Comparison of ENCODE assay signal across 13 cellular contexts in genomic region chr9:98908897-98909634, GRCh38. TPM values are rescaled to one million over a fixed set of nuclear protein-coding genes. Genes with fewer than 3 reads are reported as not detected.
DNase-seq lines count a peak whose midpoint lies in the region; ATAC-seq, FAIRE-seq and TF ChIP-seq lines count a peak whose summit lies in the region.
"Had no signal": no experiment of that assay in that cellular context is flagged by ENCODE, and none has a peak within 500 bp of the region (broad histone marks: within the 10 kb centered on the region; RNA-seq: fewer than 3 reads in every experiment).

No MANE protein-coding gene starts in this region.

- H3K9me3 Mint-ChIP-seq in activated CD4-positive, alpha-beta memory T cell treated with anti-CD3 and anti-CD28 coated beads for 36 hours, result no peaks in the 10 kb centered on the region

- H3K4me2 ChIP-seq in GM23248 (ENCODE audit: unreplicated experiment), result peak overlapping the region; percentile 33

- H3K27ac Mint-ChIP-seq in activated CD4-positive, alpha-beta memory T cell treated with anti-CD3 and anti-CD28 coated beads for 36 hours, result no peak overlapping the region
- H3K27ac Mint-ChIP-seq: activated CD4-positive, alpha-beta T cell treated with anti-CD3 and anti-CD28 coated beads for 36 hours; progenitor cell of endocrine pancreas had no signal

- peak; percentile 84 for DNase-seq in GM23248
- peak; percentile 88 for DNase-seq in astrocyte of the spinal cord (ENCODE audit: low read depth, low spot score)
- DNase-seq in iris pigment epithelial cell (ENCODE audit: low read depth), result peak; percentile 59
- no peak for DNase-seq in activated CD4-positive, alpha-beta memory T cell treated with anti-CD3 and anti-CD28 coated beads for 36 hours
- no peak for DNase-seq in GM12892 (ENCODE audit: insufficient read length)
- DNase-seq: activated CD4-positive, alpha-beta T cell treated with anti-CD3 and anti-CD28 coated beads for 36 hours; activated naive CD4-positive, alpha-beta T cell treated with Interleukin-2 at 50 U/mL for 16 hours; DMS 273 treated with DMSO at 0.1 percent for 48 hours; SIG-M5 had no signal

- in situ Hi-C loops in GM23248 (cut with MboI), result no loop called here
- in situ Hi-C loops in astrocyte of the spinal cord (cut with HindIII; ENCODE audit: low sequenced_read_pairs), result no loop called here

- H3K27ac ChIP-seq in GM23248, result peak overlapping the region; percentile 79
- peak overlapping the region; percentile 74 for H3K27ac ChIP-seq in subcutaneous abdominal adipose tissue (ENCODE audit: low read depth, low read length)

- peaks cover under 1% of the 10 kb centered on the region for H3K27me3 Mint-ChIP-seq in activated CD4-positive, alpha-beta memory T cell treated with anti-CD3 and anti-CD28 coated beads for 36 hours

- H3K4me3 Mint-ChIP-seq in activated CD4-positive, alpha-beta memory T cell treated with anti-CD3 and anti-CD28 coated beads for 36 hours, result no peak overlapping the region
- H3K4me3 Mint-ChIP-seq: activated CD4-positive, alpha-beta T cell treated with anti-CD3 and anti-CD28 coated beads for 36 hours had no signal

- peaks cover 21% of the 10 kb centered on the region for H3F3A ChIP-seq in GM23248 (ENCODE audit: insufficient read depth)

- POLR2A ChIA-PET in activated CD4-positive, alpha-beta memory T cell treated with anti-CD3 and anti-CD28 coated beads for 36 hours (lab: Charles Lee), result no interaction called here

- H3K9me3 ChIP-seq in GM23248 (ENCODE audit: low read depth) (no peaks in the 10 kb centered on the region), subcutaneous abdominal adipose tissue (ENCODE audit: control insufficient read depth in 5 of 5, low read length in 5 of 5) (no peaks in the 10 kb centered on the region)

- H3K4me1 Mint-ChIP-seq in activated CD4-positive, alpha-beta memory T cell treated with anti-CD3 and anti-CD28 coated beads for 36 hours (ENCODE audit: low read depth), result no peaks in the 10 kb centered on the region
- H3K4me1 Mint-ChIP-seq: activated CD4-positive, alpha-beta T cell treated with anti-CD3 and anti-CD28 coated beads for 36 hours had no signal

- H3K9me2 ChIP-seq in GM23248 (ENCODE audit: insufficient read depth), result no peaks in the 10 kb centered on the region

- CTCF ChIA-PET in activated CD4-positive, alpha-beta memory T cell treated with anti-CD3 and anti-CD28 coated beads for 36 hours (lab: Charles Lee), result no interaction called here

- H4K20me1 ChIP-seq in GM23248 (ENCODE audit: insufficient read depth), result no peaks in the 10 kb centered on the region

- H3K36me3 ChIP-seq in GM23248 (ENCODE audit: low read depth) (no peaks in the 10 kb centered on the region), subcutaneous abdominal adipose tissue (ENCODE audit: control insufficient read depth in 5 of 5, insufficient read depth in 5 of 5, low read length in 5 of 5) (no peaks in the 10 kb centered on the region)

- WGBS in GM23248 (ENCODE audit: low coverage in 1 of 2, low lambda C conversion rate in 2 of 2, missing lambda C conversion rate in 2 of 2), 2 experiments, result 15 to 20% methylated on average over 5 of the region's 5 CpGs

- no peaks in the 10 kb centered on the region for H3K79me2 ChIP-seq in GM23248 (ENCODE audit: insufficient read depth)

- no peak for TF ChIP-seq POLR2A in GM12892 (IDR thresholded peaks at IDR 0.05; ENCODE audit: low read depth, low read length)

- no peaks in the 10 kb centered on the region for H3K36me3 Mint-ChIP-seq in activated CD4-positive, alpha-beta memory T cell treated with anti-CD3 and anti-CD28 coated beads for 36 hours

- TF ChIP-seq CTCF in astrocyte of the spinal cord (IDR thresholded peaks at IDR 0.05; ENCODE audit: low read depth, low read length), result no peak

- H3K27me3 ChIP-seq in GM23248 (replicated peaks; ENCODE audit: insufficient read depth) (no peaks in the 10 kb centered on the region), subcutaneous abdominal adipose tissue (ENCODE audit: control insufficient read depth in 5 of 5, insufficient read depth in 4 of 5, low read length in 5 of 5) (no peaks in the 10 kb centered on the region)

- H3K9ac ChIP-seq in GM23248 (peak overlapping the region; percentile 69), subcutaneous abdominal adipose tissue (ENCODE audit: low read length in 5 of 5) (peak overlapping the region in 3 of 5 donors; percentile 3 to 59 (median 43))

- no peak for ATAC-seq in GM18498 (IDR thresholded peaks at IDR 0.05; ENCODE audit: unreplicated experiment)
- no peak for ATAC-seq in HG03280 (IDR thresholded peaks at IDR 0.05; ENCODE audit: unreplicated experiment)
- ATAC-seq: activated CD4-positive, alpha-beta T cell treated with anti-CD3 and anti-CD28 coated beads for 36 hours had no signal

- H3K4me1 ChIP-seq in GM23248 (ENCODE audit: insufficient read depth) (peaks cover 30% of the 10 kb centered on the region), subcutaneous abdominal adipose tissue (ENCODE audit: control insufficient read depth in 5 of 5, insufficient read depth in 5 of 5, low read length in 5 of 5) (peaks cover 15 to 88% (median 82%) of the 10 kb centered on the region in 5 donors)

- H3K4me3 ChIP-seq in GM23248 (no peak overlapping the region), astrocyte of the spinal cord (ENCODE audit: low read depth, low read length) (no peak overlapping the region), subcutaneous abdominal adipose tissue (ENCODE audit: low read depth in 1 of 5, low read length in 5 of 5) (no peak overlapping the region)

- H2AFZ ChIP-seq in GM23248, result peak overlapping the region; percentile 80

- intact Hi-C loops in activated CD4-positive, alpha-beta memory T cell treated with anti-CD3 and anti-CD28 coated beads for 36 hours (cut with micrococcal nuclease), result no loop called here

- FAIRE-seq in GM12892 (lab: Jason Lieb, UNC), result no peak

RNA-seq across cellular contexts. Expression of gene COL15A1, which starts 34.6 kb away (rescaled TPM):
- 16.8 and 17.8 TPM in 2 replicates for total RNA-seq in GM23248 (2014; rRNA removed; shearing (Covaris generic))
- polyA plus RNA-seq in GM23248 (2016; fragmentation: Nextera tagmentation; extraction: Ambion mirVana), result 8.8 and 9.7 TPM in 2 replicates
- under 1 TPM; 0.12 to 0.14 TPM for total RNA-seq in activated CD4-positive, alpha-beta memory T cell treated with anti-CD3 and anti-CD28 coated beads for 36 hours
- 0.06 TPM for polyA plus RNA-seq in GM12892 (2012; ENCODE audit: missing spikeins)
- total RNA-seq: activated CD4-positive, alpha-beta T cell treated with anti-CD3 and anti-CD28 coated beads for 36 hours; progenitor cell of endocrine pancreas had no signal

Comparison
In these comparisons a context has a peak if more than half of its experiments do, and no peak if none do; other contexts are left out.
1. DNase-seq: peak in GM23248 (single experiment), astrocyte of the spinal cord (single experiment) and iris pigment epithelial cell (single experiment); none in activated CD4-positive, alpha-beta memory T cell treated with anti-CD3 and anti-CD28 coated beads for 36 hours (single experiment) and GM12892 (single experiment).
2. RNA of gene COL15A1, which starts 34.6 kb away (total RNA-seq): 16.8 to 17.8 TPM in GM23248; 0.12 to 0.14 TPM in activated CD4-positive, alpha-beta memory T cell treated with anti-CD3 and anti-CD28 coated beads for 36 hours; every median in the first group is over 10 times any median in the second.